In genomic region chr7:66418537-66418936, GRCh38 we compare ENCODE assay signal across 26 cellular contexts.
"Had no signal": no experiment of that assay in that cellular context is flagged by ENCODE, and none has a peak within 500 bp of the region (broad histone marks: within the 10 kb centered on the region; RNA-seq: fewer than 3 reads in every experiment).

No MANE protein-coding gene starts in this region.

- H3K27me3 Mint-ChIP-seq: activated B cell treated with CpG ODN at 0.5 μM for 24 hours; activated CD4-positive, alpha-beta T cell treated with anti-CD3 and anti-CD28 coated beads for 36 hours; activated naive CD8-positive, alpha-beta T cell; central memory CD8-positive, alpha-beta T cell; effector memory CD8-positive, alpha-beta T cell; naive thymus-derived CD8-positive, alpha-beta T cell; type B pancreatic cell had no signal

- H3K27ac ChIP-seq: ascending aorta, breast epithelium, esophagus muscularis mucosa, hepatocyte, left ventricle myocardium inferior, ovary, prostate gland, thoracic aorta, vagina had no signal

- H3K9me3 ChIP-seq: adrenal gland, ascending aorta, breast epithelium, esophagus muscularis mucosa, left ventricle myocardium inferior, ovary, prostate gland, thoracic aorta, vagina had no signal

- H3K4me1 Mint-ChIP-seq: central memory CD8-positive, alpha-beta T cell had no signal

- H3K4me3 ChIP-seq: adrenal gland, ascending aorta, breast epithelium, esophagus muscularis mucosa, hepatocyte, left ventricle myocardium inferior, ovary, prostate gland, thoracic aorta, vagina had no signal

- H3K36me3 ChIP-seq: adrenal gland, ascending aorta, breast epithelium, esophagus muscularis mucosa, left ventricle myocardium inferior, ovary, prostate gland, thoracic aorta, vagina had no signal

- H3K79me2 ChIP-seq: hepatocyte had no signal

- H3K9me3 Mint-ChIP-seq: activated B cell treated with CpG ODN at 0.5 μM for 24 hours; activated T-cell treated with anti-CD3 and anti-CD28 coated beads, Interleukin-2, amount 50 U/mL, for 4 hours; activated T-helper 2 cell treated with anti-CD3 and anti-CD28 coated beads, Interferon-gamma antibody, Interleukin-2, Interleukin-4, amounts not matched to agents 10 μg/mL and 5 μg/mL and 100 μg/mL, durations not matched to agents 14 hours and 24 hours and 36 hours; central memory CD8-positive, alpha-beta T cell; effector memory CD8-positive, alpha-beta T cell; immature natural killer cell; naive thymus-derived CD8-positive, alpha-beta T cell; type B pancreatic cell had no signal

- H3K4me1 ChIP-seq: breast epithelium, prostate gland had no signal

- H3K4me3 Mint-ChIP-seq: activated B cell treated with CpG ODN at 0.5 μM for 24 hours; activated CD4-positive, alpha-beta T cell treated with anti-CD3 and anti-CD28 coated beads for 36 hours; activated naive CD8-positive, alpha-beta T cell; activated T-cell treated with anti-CD3 and anti-CD28 coated beads, Interleukin-2, amount 50 U/mL, for 4 hours; central memory CD8-positive, alpha-beta T cell; effector memory CD8-positive, alpha-beta T cell; immature natural killer cell; naive thymus-derived CD8-positive, alpha-beta T cell; type B pancreatic cell had no signal

- H3K4me2 ChIP-seq: hepatocyte had no signal

- ATAC-seq: activated CD4-positive, alpha-beta T cell treated with anti-CD3 and anti-CD28 coated beads for 36 hours; activated T-cell treated with anti-CD3 and anti-CD28 coated beads, Interleukin-2, amount 50 U/mL, for 4 hours; effector memory CD8-positive, alpha-beta T cell; naive thymus-derived CD8-positive, alpha-beta T cell had no signal

- H2AFZ ChIP-seq: hepatocyte had no signal

- H3K27me3 ChIP-seq: adrenal gland, ascending aorta, breast epithelium, esophagus muscularis mucosa, hepatocyte, ovary, vagina had no signal

- H3K27ac Mint-ChIP-seq: activated B cell treated with CpG ODN at 0.5 μM for 24 hours; activated CD4-positive, alpha-beta T cell treated with anti-CD3 and anti-CD28 coated beads for 36 hours; activated naive CD8-positive, alpha-beta T cell; activated T-helper 2 cell treated with anti-CD3 and anti-CD28 coated beads, Interferon-gamma antibody, Interleukin-2, Interleukin-4, amounts not matched to agents 10 μg/mL and 5 μg/mL and 100 μg/mL, durations not matched to agents 14 hours and 24 hours and 36 hours; effector memory CD8-positive, alpha-beta T cell; immature natural killer cell; naive thymus-derived CD8-positive, alpha-beta T cell; type B pancreatic cell had no signal

- DNase-seq: activated B cell treated with CpG ODN at 0.5 μM for 24 hours; activated CD4-positive, alpha-beta T cell treated with anti-CD3 and anti-CD28 coated beads for 36 hours; activated CD4-positive, alpha-beta T cell treated with anti-CD3 and anti-CD28 coated beads, Interleukin-2, amount 50 U/mL, for 4 hours; activated CD8-positive, alpha-beta memory T cell treated with anti-CD3 and anti-CD28 coated beads, Interleukin-2, amount 50 U/mL, for 48 hours; activated naive CD4-positive, alpha-beta T cell; activated T-cell treated with anti-CD3 and anti-CD28 coated beads, Interleukin-2, amount 50 U/mL, for 4 hours; effector memory CD8-positive, alpha-beta T cell; glutamatergic neuron; immature natural killer cell; left ventricle myocardium inferior; naive thymus-derived CD8-positive, alpha-beta T cell; ovary; stimulated activated CD4-positive, alpha-beta T cell treated with anti-CD3 and anti-CD28 coated beads, Interleukin-4, amount 100 ng/mL, for 24 hours; stimulated activated naive CD4-positive, alpha-beta T cell treated with Interleukin-2 at 50 U/mL for 16 hours had no signal
